ENCODE assay signal across 16 cellular contexts in genomic region chr1:69016468-69016867, GRCh38.
DNase-seq lines count a peak whose midpoint lies in the region; ATAC-seq and TF ChIP-seq lines count a peak whose summit lies in the region.
"Had no signal": no experiment of that assay in that cellular context is flagged by ENCODE, and none has a peak within 500 bp of the region (broad histone marks: within the 10 kb centered on the region; RNA-seq: fewer than 3 reads in every experiment).

No MANE protein-coding gene starts in this region.

- H3F3A ChIP-seq in OCI-LY1 (ENCODE audit: insufficient read depth, low read length): no peaks in the 10 kb centered on the region

- H3K27ac Mint-ChIP-seq in MCF 10A (ENCODE audit: low read depth, unreplicated experiment): no peak overlapping the region
- H3K27ac Mint-ChIP-seq: CD4-positive, alpha-beta T cell; IgD-negative memory B cell had no signal

- H3K9ac ChIP-seq in mammary epithelial cell (ENCODE audit: insufficient read depth, low read length): no peak overlapping the region
- H3K9ac ChIP-seq in OCI-LY1 (ENCODE audit: low read length): no peak overlapping the region

- H3K9me2 ChIP-seq in OCI-LY1 (ENCODE audit: low read depth, low read length): no peaks in the 10 kb centered on the region

- H3K4me2 ChIP-seq in mammary epithelial cell (ENCODE audit: insufficient read depth, low read depth, low read length) (no peak overlapping the region), OCI-LY1 (ENCODE audit: low read length) (no peak overlapping the region)

- H3K4me3 Mint-ChIP-seq in MCF 10A (ENCODE audit: unreplicated experiment): no peak overlapping the region
- H3K4me3 Mint-ChIP-seq: CD4-positive, alpha-beta T cell; IgD-negative memory B cell had no signal

- POLR2A ChIA-PET in MCF 10A (lab: Yijun Ruan, JAX): no interaction called here

- no peak overlapping the region for H3K4me3 ChIP-seq in mammary epithelial cell (replicated peaks in 1 of 3; ENCODE audit: insufficient read depth in 1 of 3, low read depth in 2 of 3, low read length in 3 of 3)
- no peak overlapping the region for H3K4me3 ChIP-seq in OCI-LY1 (ENCODE audit: low read depth, low read length, poor library complexity, severe bottlenecking)
- no peak overlapping the region for H3K4me3 ChIP-seq in epithelial cell of proximal tubule (ENCODE audit: low read depth, low read length)

- no peak overlapping the region for H2AFZ ChIP-seq in mammary epithelial cell (ENCODE audit: low read depth, low read length)
- H2AFZ ChIP-seq in OCI-LY1 (ENCODE audit: low read length): no peak overlapping the region

- ATAC-seq in activated CD4-positive, CD25-positive, alpha-beta regulatory T cell treated with anti-CD3 and anti-CD28 coated beads, Interleukin-2, amount 50 U/mL, for 24 hours: no peak

- no peaks in the 10 kb centered on the region for H3K4me1 ChIP-seq in mammary epithelial cell (ENCODE audit: insufficient read depth, low read length)
- no peaks in the 10 kb centered on the region for H3K4me1 ChIP-seq in OCI-LY1 (ENCODE audit: insufficient read depth, low read length, severe bottlenecking)

- H3K36me3 ChIP-seq in mammary epithelial cell (ENCODE audit: insufficient read depth, low read length) (no peaks in the 10 kb centered on the region), OCI-LY1 (ENCODE audit: insufficient read depth, low read length) (no peaks in the 10 kb centered on the region)

- no peaks in the 10 kb centered on the region for H4K20me1 ChIP-seq in mammary epithelial cell (ENCODE audit: insufficient read depth, low read length)
- H4K20me1 ChIP-seq in OCI-LY1 (ENCODE audit: insufficient read depth, low read length): no peaks in the 10 kb centered on the region

- in situ Hi-C loops in mammary epithelial cell (cut with MboI; ENCODE audit: low sequenced_read_pairs in 2 of 2): no loop called here
- in situ Hi-C loops in ACHN (cut with HindIII; ENCODE audit: low pct_ligation_motif_present, low pct_unique_long_range_greater_than_20kb, low sequenced_read_pairs): no loop called here

- BruUV-seq in mammary epithelial cell (replicated peaks; lab: Mats Ljungman, UMichigan) (no TSS peak), MCF 10A (replicated peaks; lab: Mats Ljungman, UMichigan) (no TSS peak)

- H3K79me2 ChIP-seq in mammary epithelial cell (ENCODE audit: insufficient read depth, low read length): no peaks in the 10 kb centered on the region
- H3K79me2 ChIP-seq in OCI-LY1 (ENCODE audit: insufficient read depth, low read length): no peaks in the 10 kb centered on the region

- H3K27ac ChIP-seq in mammary epithelial cell (ENCODE audit: insufficient read depth, low read depth, low read length) (no peak overlapping the region), OCI-LY1 (ENCODE audit: low read depth, low read length, poor library complexity, severe bottlenecking) (no peak overlapping the region)

- no peaks in the 10 kb centered on the region for H3K9me3 Mint-ChIP-seq in MCF 10A (ENCODE audit: unreplicated experiment)

- no peak for DNase-seq in mammary epithelial cell
- no peak for DNase-seq in MCF 10A (ENCODE audit: unreplicated experiment)
- no peak for DNase-seq in epithelial cell of proximal tubule (ENCODE audit: low read depth)
- no peak for DNase-seq in dermis blood vessel endothelial cell
- no peak for DNase-seq in GM03348 (ENCODE audit: low spot score)
- DNase-seq in ACHN: no peak
- DNase-seq: Calu3; CD4-positive, alpha-beta T cell; EL; NCI-H1105; NCI-H1694 treated with DMSO at 0.1 percent for 48 hours; NCI-H510A; T-helper 1 cell had no signal

- H3K36me3 Mint-ChIP-seq in MCF 10A (ENCODE audit: insufficient read depth, unreplicated experiment): no peaks in the 10 kb centered on the region
- H3K36me3 Mint-ChIP-seq: IgD-negative memory B cell had no signal

- TF ChIP-seq CTCF in mammary epithelial cell (conservative IDR thresholded peaks at IDR 0.05 in 1 of 2, IDR thresholded peaks at IDR 0.05 in 1 of 2; ENCODE audit: extremely low read depth in 1 of 2, insufficient read depth in 1 of 2, low read depth in 1 of 2, low read length in 2 of 2) (peak; percentile 18 to 40), MCF 10A (IDR thresholded peaks at IDR 0.05; ENCODE audit: unreplicated experiment) (no peak), OCI-LY1 (IDR thresholded peaks at IDR 0.05; ENCODE audit: low read length) (peak; percentile 23), epithelial cell of proximal tubule (conservative IDR thresholded peaks at IDR 0.05; ENCODE audit: low read depth, low read length) (peak; percentile 44)

- dilution Hi-C loops in mammary epithelial cell (cut with HindIII; ENCODE audit: low sequenced_read_pairs): no loop called here

- intact Hi-C loops in mammary epithelial cell (cut with micrococcal nuclease) (loop anchor here (10.0 kb wide), 1 partner anchor 412 kb away; no protein-coding TSS in a partner anchor), MCF 10A (cut with micrococcal nuclease) (no loop called here)

- no peaks in the 10 kb centered on the region for H3K4me1 Mint-ChIP-seq in MCF 10A (ENCODE audit: insufficient read depth, unreplicated experiment)

- H3K27me3 Mint-ChIP-seq in MCF 10A (ENCODE audit: insufficient read depth, unreplicated experiment): no peaks in the 10 kb centered on the region
- H3K27me3 Mint-ChIP-seq: CD4-positive, alpha-beta T cell; IgD-negative memory B cell had no signal

- H3K9me3 ChIP-seq in mammary epithelial cell (replicated peaks; ENCODE audit: insufficient read depth, low read length) (no peaks in the 10 kb centered on the region), OCI-LY1 (ENCODE audit: low read length) (no peaks in the 10 kb centered on the region)

- CTCF ChIA-PET in mammary epithelial cell (lab: Charles Lee; ENCODE audit: low non-redundant PET): no interaction called here
- CTCF ChIA-PET in MCF 10A (lab: Yijun Ruan, JAX): interaction anchor here (0.6 to 1.2 kb wide), 5 partner anchors 43 to 747 kb away, joined by 3 read pairs; no protein-coding TSS in a partner anchor

- H3K27me3 ChIP-seq in mammary epithelial cell (ENCODE audit: insufficient read depth, low read length): no peaks in the 10 kb centered on the region
- no peaks in the 10 kb centered on the region for H3K27me3 ChIP-seq in OCI-LY1 (ENCODE audit: insufficient read depth, low read length)
